Comparison of ENCODE assay signal across 1 cellular context in the genomic region with DNA sequence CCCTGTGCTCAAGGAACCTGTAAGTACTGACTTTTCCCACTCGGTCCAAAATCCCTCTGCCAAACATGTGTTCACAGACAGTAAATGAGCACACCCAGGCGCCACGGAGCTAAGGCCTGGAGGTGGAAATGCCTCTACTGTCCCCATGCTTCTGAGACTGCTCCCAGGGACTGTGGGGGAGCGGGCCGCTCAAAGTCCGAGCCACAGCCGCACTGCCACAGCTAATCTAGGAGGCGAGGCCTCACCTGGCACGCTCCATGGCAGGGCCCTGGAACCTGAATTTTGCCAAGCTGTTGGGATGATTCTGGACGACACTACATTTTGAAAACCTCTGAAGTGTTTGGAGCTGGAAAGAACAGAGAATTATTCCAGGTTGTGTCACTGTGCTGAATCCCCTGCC.
TF ChIP-seq lines count a peak whose summit lies in the region.

No MANE protein-coding gene starts in this region.

TF ChIP-seq in HepG2, 621 proteins besides CTCF, POLR2A, EP300 and RAD21 (continued from another document):
- TF ChIP-seq, protein P1, sequence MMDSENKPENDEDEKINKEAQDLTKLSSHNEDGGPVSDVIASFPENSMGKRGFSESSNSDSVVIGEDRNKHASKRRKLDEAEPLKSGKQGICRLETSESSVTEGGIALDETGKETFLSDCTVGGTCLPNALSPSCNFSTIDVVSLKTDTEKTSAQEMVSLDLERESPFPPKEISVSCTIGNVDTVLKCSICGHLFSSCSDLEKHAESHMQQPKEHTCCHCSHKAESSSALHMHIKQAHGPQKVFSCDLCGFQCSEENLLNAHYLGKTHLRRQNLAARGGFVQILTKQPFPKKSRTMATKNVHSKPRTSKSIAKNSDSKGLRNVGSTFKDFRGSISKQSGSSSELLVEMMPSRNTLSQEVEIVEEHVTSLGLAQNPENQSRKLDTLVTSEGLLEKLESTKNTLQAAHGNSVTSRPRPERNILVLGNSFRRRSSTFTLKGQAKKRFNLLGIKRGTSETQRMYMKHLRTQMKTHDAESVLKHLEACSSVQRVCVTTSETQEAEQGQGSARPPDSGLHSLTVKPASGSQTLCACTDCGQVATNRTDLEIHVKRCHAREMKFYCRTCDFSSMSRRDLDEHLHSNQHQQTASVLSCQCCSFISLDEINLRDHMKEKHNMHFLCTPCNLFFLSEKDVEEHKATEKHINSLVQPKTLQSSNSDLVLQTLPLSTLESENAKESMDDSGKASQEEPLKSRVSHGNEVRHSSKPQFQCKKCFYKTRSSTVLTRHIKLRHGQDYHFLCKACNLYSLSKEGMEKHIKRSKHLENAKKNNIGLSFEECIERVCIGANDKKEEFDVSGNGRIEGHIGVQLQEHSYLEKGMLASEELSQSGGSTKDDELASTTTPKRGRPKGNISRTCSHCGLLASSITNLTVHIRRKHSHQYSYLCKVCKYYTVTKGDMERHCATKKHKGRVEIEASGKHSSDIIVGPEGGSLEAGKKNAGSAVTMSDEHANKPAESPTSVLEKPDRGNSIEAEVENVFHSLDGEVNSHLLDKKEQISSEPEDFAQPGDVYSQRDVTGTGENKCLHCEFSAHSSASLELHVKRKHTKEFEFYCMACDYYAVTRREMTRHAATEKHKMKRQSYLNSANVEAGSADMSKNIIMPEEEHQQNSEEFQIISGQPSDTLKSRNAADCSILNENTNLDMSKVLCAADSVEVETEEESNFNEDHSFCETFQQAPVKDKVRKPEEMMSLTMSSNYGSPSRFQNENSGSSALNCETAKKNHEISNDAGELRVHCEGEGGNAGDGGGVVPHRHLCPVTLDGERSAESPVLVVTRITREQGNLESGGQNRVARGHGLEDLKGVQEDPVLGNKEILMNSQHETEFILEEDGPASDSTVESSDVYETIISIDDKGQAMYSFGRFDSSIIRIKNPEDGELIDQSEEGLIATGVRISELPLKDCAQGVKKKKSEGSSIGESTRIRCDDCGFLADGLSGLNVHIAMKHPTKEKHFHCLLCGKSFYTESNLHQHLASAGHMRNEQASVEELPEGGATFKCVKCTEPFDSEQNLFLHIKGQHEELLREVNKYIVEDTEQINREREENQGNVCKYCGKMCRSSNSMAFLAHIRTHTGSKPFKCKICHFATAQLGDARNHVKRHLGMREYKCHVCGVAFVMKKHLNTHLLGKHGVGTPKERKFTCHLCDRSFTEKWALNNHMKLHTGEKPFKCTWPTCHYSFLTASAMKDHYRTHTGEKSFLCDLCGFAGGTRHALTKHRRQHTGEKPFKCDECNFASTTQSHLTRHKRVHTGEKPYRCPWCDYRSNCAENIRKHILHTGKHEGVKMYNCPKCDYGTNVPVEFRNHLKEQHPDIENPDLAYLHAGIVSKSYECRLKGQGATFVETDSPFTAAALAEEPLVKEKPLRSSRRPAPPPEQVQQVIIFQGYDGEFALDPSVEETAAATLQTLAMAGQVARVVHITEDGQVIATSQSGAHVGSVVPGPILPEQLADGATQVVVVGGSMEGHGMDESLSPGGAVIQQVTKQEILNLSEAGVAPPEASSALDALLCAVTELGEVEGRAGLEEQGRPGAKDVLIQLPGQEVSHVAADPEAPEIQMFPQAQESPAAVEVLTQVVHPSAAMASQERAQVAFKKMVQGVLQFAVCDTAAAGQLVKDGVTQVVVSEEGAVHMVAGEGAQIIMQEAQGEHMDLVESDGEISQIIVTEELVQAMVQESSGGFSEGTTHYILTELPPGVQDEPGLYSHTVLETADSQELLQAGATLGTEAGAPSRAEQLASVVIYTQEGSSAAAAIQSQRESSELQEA (CRISPR knock-in tag; IDR thresholded peaks at IDR 0.05; ENCODE audit: not compliant biosample characterization), result no peak
- TF ChIP-seq REL (CRISPR knock-in tag; conservative IDR thresholded peaks at IDR 0.05) (no peak), STAG1 (CRISPR knock-in tag; IDR thresholded peaks at IDR 0.05) (no peak), ZNF367 (CRISPR knock-in tag; IDR thresholded peaks at IDR 0.05; ENCODE audit: borderline replicate concordance) (no peak), KAT2B (IDR thresholded peaks at IDR 0.05; ENCODE audit: borderline replicate concordance, low read depth, low read length) (no peak), ZNF674 (CRISPR knock-in tag; IDR thresholded peaks at IDR 0.05; ENCODE audit: low read depth) (no peak)
- TF ChIP-seq, protein P2, sequence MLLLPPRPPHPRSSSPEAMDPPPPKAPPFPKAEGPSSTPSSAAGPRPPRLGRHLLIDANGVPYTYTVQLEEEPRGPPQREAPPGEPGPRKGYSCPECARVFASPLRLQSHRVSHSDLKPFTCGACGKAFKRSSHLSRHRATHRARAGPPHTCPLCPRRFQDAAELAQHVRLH (CRISPR knock-in tag; IDR thresholded peaks at IDR 0.05; ENCODE audit: borderline replicate concordance, low read depth), result no peak
